Comparison of ENCODE assay signal across 25 cellular contexts in the genomic region with DNA sequence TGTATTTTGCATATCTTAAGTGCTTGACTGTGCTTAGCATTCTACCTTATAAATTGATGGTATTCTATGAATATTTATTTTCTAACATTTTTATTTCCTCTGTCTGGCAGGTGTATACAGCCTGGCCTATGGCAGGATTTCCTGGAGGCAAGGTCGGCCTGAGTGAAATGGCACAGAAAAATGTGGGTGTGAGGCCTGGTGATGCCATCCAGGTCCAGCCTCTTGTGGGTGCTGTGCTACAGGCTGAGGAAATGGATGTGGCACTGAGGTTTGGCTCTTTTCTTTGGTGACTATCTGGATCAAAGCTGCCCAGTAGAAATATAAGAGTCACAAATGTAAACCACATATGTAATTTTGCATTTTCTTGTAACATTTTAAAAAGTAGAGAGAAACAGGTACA.
"Had no signal": no experiment of that assay in that cellular context is flagged by ENCODE, and none has a peak within 500 bp of the region (broad histone marks: within the 10 kb centered on the region; RNA-seq: fewer than 3 reads in every experiment).

No MANE protein-coding gene starts in this region.

- H3K4me2 ChIP-seq: hepatocyte had no signal

- H3K4me3 ChIP-seq: gastroesophageal sphincter, heart left ventricle, hepatocyte, left ventricle myocardium inferior, lower lobe of right lung, ovary, psoas muscle, sigmoid colon, thoracic aorta, tibial nerve, upper lobe of left lung had no signal

- H3K9me3 ChIP-seq: gastroesophageal sphincter, heart left ventricle, left ventricle myocardium inferior, lower lobe of right lung, ovary, psoas muscle, sigmoid colon, thoracic aorta, tibial nerve, upper lobe of left lung had no signal

- ATAC-seq: effector memory CD8-positive, alpha-beta T cell; gastroesophageal sphincter; heart left ventricle; left cardiac atrium; lower lobe of right lung; natural killer cell; psoas muscle; right cardiac atrium; stimulated activated effector memory CD8-positive, alpha-beta T cell treated with anti-CD3 and anti-CD28 coated beads, Interleukin-12 subunit alpha, Interleukin-12 subunit beta, amount 100 ng/mL, for 72 hours had no signal

- H3K4me1 Mint-ChIP-seq: memory B cell; natural killer cell; stimulated activated effector memory CD8-positive, alpha-beta T cell treated with anti-CD3 and anti-CD28 coated beads, Interleukin-12 subunit alpha, Interleukin-12 subunit beta, amount 100 ng/mL, for 72 hours had no signal

- H3K4me3 Mint-ChIP-seq: effector memory CD8-positive, alpha-beta T cell; memory B cell; natural killer cell; stimulated activated effector memory CD8-positive, alpha-beta T cell treated with anti-CD3 and anti-CD28 coated beads, Interleukin-12 subunit alpha, Interleukin-12 subunit beta, amount 100 ng/mL, for 72 hours had no signal

- H3K27me3 ChIP-seq: gastroesophageal sphincter, heart left ventricle, hepatocyte, ovary, sigmoid colon, tibial nerve, upper lobe of left lung had no signal

- H3K27me3 Mint-ChIP-seq: effector memory CD8-positive, alpha-beta T cell; memory B cell had no signal

- H3K9me3 Mint-ChIP-seq: effector memory CD8-positive, alpha-beta T cell; memory B cell; natural killer cell; stimulated activated effector memory CD8-positive, alpha-beta T cell treated with anti-CD3 and anti-CD28 coated beads, Interleukin-12 subunit alpha, Interleukin-12 subunit beta, amount 100 ng/mL, for 72 hours had no signal

- DNase-seq: cortex of kidney; effector memory CD8-positive, alpha-beta T cell; foreskin fibroblast; heart left ventricle; kidney; left cardiac atrium; left ventricle myocardium inferior; lower lobe of right lung; natural killer cell; occipital lobe; ovary; posterior cingulate gyrus; psoas muscle; right cardiac atrium; sigmoid colon; stimulated activated CD4-positive, alpha-beta T cell treated with anti-CD3 and anti-CD28 coated beads, Interleukin-2, amount 100 ng/mL, for 24 hours; stimulated activated CD4-positive, alpha-beta T cell treated with anti-CD3 and anti-CD28 coated beads, Interleukin-4, amount 100 ng/mL, for 24 hours; stimulated activated naive CD4-positive, alpha-beta T cell treated with Interleukin-2 at 50 U/mL for 16 hours; upper lobe of left lung had no signal

- H3K27ac Mint-ChIP-seq: memory B cell; natural killer cell; stimulated activated effector memory CD8-positive, alpha-beta T cell treated with anti-CD3 and anti-CD28 coated beads, Interleukin-12 subunit alpha, Interleukin-12 subunit beta, amount 100 ng/mL, for 72 hours had no signal

- H2AFZ ChIP-seq: hepatocyte had no signal

- H3K36me3 ChIP-seq: ovary, thoracic aorta had no signal

- H3K27ac ChIP-seq: gastroesophageal sphincter, heart left ventricle, hepatocyte, left ventricle myocardium inferior, lower lobe of right lung, ovary, psoas muscle, sigmoid colon, thoracic aorta, tibial nerve, upper lobe of left lung had no signal
